12 cellular contexts compared by ENCODE assay signal in genomic region chr7:2358968-2359527, GRCh38. TPM values are rescaled to one million over a fixed set of nuclear protein-coding genes. Genes with fewer than 3 reads are reported as not detected.
A peak's percentile ranks its signal among the peaks of the same experiment; 100 is the strongest.
DNase-seq lines count a peak whose midpoint lies in the region; ATAC-seq and TF ChIP-seq lines count a peak whose summit lies in the region.
"Had no signal": no experiment of that assay in that cellular context is flagged by ENCODE, and none has a peak within 500 bp of the region (broad histone marks: within the 10 kb centered on the region; RNA-seq: fewer than 3 reads in every experiment).

No MANE protein-coding gene starts in this region.

- no peak overlapping the region for H2BK15ac ChIP-seq in IMR-90 (ENCODE audit: low read depth, low read length)

- BruUV-seq in IMR-90 (replicated peaks; lab: Mats Ljungman, UMichigan) = no TSS peak

- H4K20me1 ChIP-seq in IMR-90 (ENCODE audit: insufficient read depth, low read length) = peaks cover 72% of the 10 kb centered on the region

- 0 out of 2 replicates have a peak overlapping the region, but pooled peaks have one; percentile 12 for H2AK5ac ChIP-seq in IMR-90 (ENCODE audit: low read depth, low read length)

- POLR2A ChIA-PET in CD8-positive, alpha-beta T cell (lab: Charles Lee) = no interaction called here
- POLR2A ChIA-PET in IMR-90 (lab: Charles Lee; ENCODE audit: unreplicated experiment) (no interaction called here), WTC11 (lab: Charles Lee) (no interaction called here)

- no peak for TF ChIP-seq RAD21 in IMR-90 (IDR thresholded peaks at IDR 0.05; ENCODE audit: low read length)

- intact Hi-C loops in CD8-positive, alpha-beta T cell (cut with DNase I, micrococcal nuclease) = loop anchor here in 1 of 2 experiments (10.0 kb wide), 1 partner anchor 434 kb away; no protein-coding TSS in a partner anchor
- intact Hi-C loops in IMR-90 (cut with micrococcal nuclease) = no loop called here

- H3K4me2 ChIP-seq in IMR-90 (ENCODE audit: low read depth, low read length) = no peak overlapping the region

- H2AK9ac ChIP-seq in IMR-90 (replicated peaks; ENCODE audit: low read depth, low read length, poor library complexity) = no peak overlapping the region

- no peak overlapping the region for H2BK20ac ChIP-seq in IMR-90 (ENCODE audit: low read depth, low read length)

- peaks cover 8% of the 10 kb centered on the region for H3K9me1 ChIP-seq in IMR-90 (ENCODE audit: insufficient read depth, low read length)

- peaks cover 12 to 56% of the 10 kb centered on the region in 2 experiments for H3K79me1 ChIP-seq in IMR-90 (ENCODE audit: low read depth in 1 of 2, low read length in 2 of 2)

- no peak overlapping the region for H3K4me3 ChIP-seq in CD8-positive, alpha-beta T cell (ENCODE audit: low read depth, low read length)
- no peak overlapping the region for H3K4me3 ChIP-seq in IMR-90 (ENCODE audit: insufficient read depth, low read depth, low read length)

- in situ Hi-C loops in IMR-90 (cut with MboI; ENCODE audit: low sequenced_read_pairs) = no loop called here

- peaks cover 45% of the 10 kb centered on the region for H3K4me1 Mint-ChIP-seq in CD8-positive, alpha-beta T cell (ENCODE audit: low read depth)
- peaks cover 25% of the 10 kb centered on the region for H3K4me1 Mint-ChIP-seq in WTC11
- peaks cover 50% of the 10 kb centered on the region for H3K4me1 Mint-ChIP-seq in nephron progenitor cell

- TF ChIP-seq POLR2A in IMR-90 (IDR thresholded peaks at IDR 0.05; ENCODE audit: low read depth, low read length) = no peak

- no peak overlapping the region for H4K91ac ChIP-seq in IMR-90 (ENCODE audit: insufficient read depth, low read depth, low read length)

- ATAC-seq in CD8-positive, alpha-beta T cell = no peak
- ATAC-seq in IMR-90 (ENCODE audit: low read depth) (no peak), WTC11 (no peak), omental fat pad (ENCODE audit: low FRiP score) (no peak)
- ATAC-seq: Panc1 had no signal

- H2BK5ac ChIP-seq in IMR-90 (ENCODE audit: low read depth, low read length, poor library complexity, severe bottlenecking) = no peak overlapping the region

- H3K4me3 Mint-ChIP-seq in CD8-positive, alpha-beta T cell = no peak overlapping the region
- H3K4me3 Mint-ChIP-seq in WTC11 = no peak overlapping the region
- H3K4me3 Mint-ChIP-seq in nephron progenitor cell = peak overlapping the region; percentile 60
- H3K4me3 Mint-ChIP-seq: activated B cell treated with CpG ODN at 0.5 μM for 24 hours had no signal

- 70% methylated on average over 2 of the region's 8 CpGs; no CpG with 5 or more reads in 1 of the 2 experiments for WGBS in IMR-90 (ENCODE audit: extremely low coverage in 2 of 2, insufficient read length in 1 of 2), 2 experiments

- H3K4me1 ChIP-seq in CD8-positive, alpha-beta T cell (ENCODE audit: insufficient read depth, low read length) = peaks cover 49% of the 10 kb centered on the region
- H3K4me1 ChIP-seq in IMR-90 (ENCODE audit: control insufficient read depth, insufficient read depth, low read length) = peaks cover 6% of the 10 kb centered on the region; the same call in 1 of the 2 replicates

- no peaks in the 10 kb centered on the region for H3K9me3 ChIP-seq in CD8-positive, alpha-beta T cell (ENCODE audit: low read length)
- H3K9me3 ChIP-seq in IMR-90 (ENCODE audit: control insufficient read depth, insufficient read depth, low read length) = no peaks in the 10 kb centered on the region

- peaks cover 65% of the 10 kb centered on the region for H3K36me3 Mint-ChIP-seq in CD8-positive, alpha-beta T cell
- H3K36me3 Mint-ChIP-seq in WTC11 = peaks cover 65% of the 10 kb centered on the region
- H3K36me3 Mint-ChIP-seq in nephron progenitor cell (ENCODE audit: low read depth) = peaks cover 42% of the 10 kb centered on the region

- H3K14ac ChIP-seq in IMR-90 (replicated peaks; ENCODE audit: low read depth, low read length) = no peak overlapping the region

- no peak overlapping the region for H3K9ac ChIP-seq in IMR-90 (ENCODE audit: low read depth, low read length)

- no peak overlapping the region for H3K23ac ChIP-seq in IMR-90 (ENCODE audit: low read depth, low read length)

- H3K27me3 Mint-ChIP-seq in CD8-positive, alpha-beta T cell (ENCODE audit: low read depth) = no peaks in the 10 kb centered on the region
- no peaks in the 10 kb centered on the region for H3K27me3 Mint-ChIP-seq in WTC11 (ENCODE audit: low read depth)
- peaks cover 6% of the 10 kb centered on the region for H3K27me3 Mint-ChIP-seq in nephron progenitor cell (ENCODE audit: low read depth, poor library complexity)
- H3K27me3 Mint-ChIP-seq: activated B cell treated with CpG ODN at 0.5 μM for 24 hours had no signal

- peaks cover 34% of the 10 kb centered on the region for H3K36me3 ChIP-seq in CD8-positive, alpha-beta T cell (ENCODE audit: insufficient read depth, low read length)
- H3K36me3 ChIP-seq in IMR-90 (ENCODE audit: control insufficient read depth, insufficient read depth, low read length) = peaks cover 32% of the 10 kb centered on the region

- no peak for TF ChIP-seq CTCF in CD8-positive, alpha-beta T cell (IDR thresholded peaks at IDR 0.05)
- TF ChIP-seq CTCF in IMR-90 (conservative IDR thresholded peaks at IDR 0.05; ENCODE audit: low read depth, low read length) (no peak), WTC11 (IDR thresholded peaks at IDR 0.05) (no peak), nephron progenitor cell (IDR thresholded peaks at IDR 0.05) (no peak), omental fat pad (IDR thresholded peaks at IDR 0.05) (no peak)

- dilution Hi-C loops in IMR-90 (cut with HindIII; ENCODE audit: low sequenced_read_pairs, unreplicated experiment) = no loop called here

- no peak for DNase-seq in CD8-positive, alpha-beta T cell
- DNase-seq in IMR-90 (no peak), WTC11 (ENCODE audit: low spot score) (no peak), nephron progenitor cell (no peak), NCI-H2029 treated with DMSO at 0.1 percent for 48 hours (lab: John Stamatoyannopoulos, UW) (no peak), AG08395 (ENCODE audit: low spot score) (no peak), omental fat pad (ENCODE audit: low spot score) (no peak)
- DNase-seq: activated B cell treated with CpG ODN at 0.5 μM for 24 hours, cerebellar nuclear complex, NCI-H524 treated with DMSO at 0.1 percent for 48 hours had no signal

- CTCF ChIA-PET in CD8-positive, alpha-beta T cell (lab: Charles Lee) = no interaction called here
- CTCF ChIA-PET in IMR-90 (lab: Yijun Ruan, JAX) = no interaction called here
- CTCF ChIA-PET in WTC11 (lab: Charles Lee) = no interaction called here

- H4K8ac ChIP-seq in IMR-90 (ENCODE audit: low read depth in 2 of 2, low read length in 2 of 2) = no peak overlapping the region

- H3K18ac ChIP-seq in IMR-90 (ENCODE audit: low read depth, low read length) = no peak overlapping the region

- no peak overlapping the region for H2AFZ ChIP-seq in IMR-90 (replicated peaks; ENCODE audit: low read length, poor library complexity)

- no peak overlapping the region for H3K4ac ChIP-seq in IMR-90 (ENCODE audit: low read depth, low read length)

- no peak overlapping the region for H3K27ac ChIP-seq in CD8-positive, alpha-beta T cell (ENCODE audit: low read depth, low read length)
- H3K27ac ChIP-seq in IMR-90 (ENCODE audit: insufficient read depth, low read length) = no peak overlapping the region
- H3K27ac ChIP-seq: C4-2B had no signal

- no peak overlapping the region for H2BK120ac ChIP-seq in IMR-90 (ENCODE audit: low read depth, low read length)

- H4K5ac ChIP-seq in IMR-90 (ENCODE audit: low read depth, low read length) = no peak overlapping the region

- H3K27ac Mint-ChIP-seq in CD8-positive, alpha-beta T cell = peak overlapping the region; percentile 72
- peak overlapping the region; percentile 56 for H3K27ac Mint-ChIP-seq in WTC11
- H3K27ac Mint-ChIP-seq in nephron progenitor cell = peak overlapping the region; percentile 84
- H3K27ac Mint-ChIP-seq: activated B cell treated with CpG ODN at 0.5 μM for 24 hours had no signal

- H3K9me3 Mint-ChIP-seq in CD8-positive, alpha-beta T cell = no peaks in the 10 kb centered on the region
- H3K9me3 Mint-ChIP-seq in WTC11 (no peaks in the 10 kb centered on the region), nephron progenitor cell (no peaks in the 10 kb centered on the region)
- H3K9me3 Mint-ChIP-seq: activated B cell treated with CpG ODN at 0.5 μM for 24 hours had no signal

- no peak overlapping the region for H3K56ac ChIP-seq in IMR-90 (ENCODE audit: extremely low read depth, insufficient read depth, low read length)

- H3K27me3 ChIP-seq in CD8-positive, alpha-beta T cell (ENCODE audit: insufficient read depth, low read length) = no peaks in the 10 kb centered on the region
- no peaks in the 10 kb centered on the region for H3K27me3 ChIP-seq in IMR-90 (ENCODE audit: control insufficient read depth, insufficient read depth, low read length)

TF ChIP-seq in IMR-90, 13 proteins besides CTCF, POLR2A, EP300 and RAD21 (continues in another document):
- no peak for TF ChIP-seq RCOR1 (IDR thresholded peaks at IDR 0.05; ENCODE audit: insufficient replicate concordance, low read length)
- no peak for TF ChIP-seq MXI1 (IDR thresholded peaks at IDR 0.05; ENCODE audit: borderline replicate concordance, low read depth, low read length)
- no peak for TF ChIP-seq MAZ (IDR thresholded peaks at IDR 0.05; ENCODE audit: borderline replicate concordance, low read depth, low read length)

TF ChIP-seq in WTC11, 78 proteins besides CTCF, POLR2A, EP300 and RAD21 (continues in another document):
- TF ChIP-seq, protein P1, sequence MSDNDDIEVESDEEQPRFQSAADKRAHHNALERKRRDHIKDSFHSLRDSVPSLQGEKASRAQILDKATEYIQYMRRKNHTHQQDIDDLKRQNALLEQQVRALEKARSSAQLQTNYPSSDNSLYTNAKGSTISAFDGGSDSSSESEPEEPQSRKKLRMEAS (CRISPR knock-in tag; IDR thresholded peaks at IDR 0.05) = no peak

RNA-seq across cellular contexts. Expression of gene EIF3B, which starts 4.4 kb away (rescaled TPM):
- total RNA-seq in CD8-positive, alpha-beta T cell = 100 to 1,000 TPM; 234 to 239 TPM
- total RNA-seq in IMR-90 (2012; rRNA removed) (201 and 211 TPM in 2 replicates), WTC11 (2021) (300 to 361 TPM (median 304 TPM) in 3 replicates), omental fat pad (100 to 1,000 TPM; 116 to 251 (median 122) TPM)
- polyA plus RNA-seq in IMR-90 (2012; rRNA removed) = 105 and 107 TPM in 2 replicates
- polyA plus RNA-seq in IMR-90 (2012; cell fraction: cytosol; rRNA removed) = 68.3 and 87.5 TPM in 2 replicates
- polyA plus RNA-seq in IMR-90 (2012; cell fraction: nucleus; rRNA removed; ENCODE audit: low replicate concordance) = 232 and 274 TPM in 2 replicates

RNA-seq across cellular contexts. Expression of gene CHST12, which starts 44.4 kb away (rescaled TPM):
- total RNA-seq in CD8-positive, alpha-beta T cell = 10 to 100 TPM; 10.3 to 11.7 TPM
- total RNA-seq in IMR-90 (2012; rRNA removed) (3.8 and 4.7 TPM in 2 replicates), WTC11 (2021) (18.3 to 21.7 TPM (median 20.7 TPM) in 3 replicates), omental fat pad (10 to 100 TPM in 3 of 4 donors, 1 to 10 TPM in 1; 7.9 to 18.3 (median 11.3) TPM)
- 27.0 and 31.6 TPM in 2 replicates for polyA plus RNA-seq in IMR-90 (2012; rRNA removed)
- 26.1 and 46.6 TPM in 2 replicates for polyA plus RNA-seq in IMR-90 (2012; cell fraction: cytosol; rRNA removed)
- polyA plus RNA-seq in IMR-90 (2012; cell fraction: nucleus; rRNA removed; ENCODE audit: low replicate concordance) = 11.2 and 24.6 TPM in 2 replicates

RNA-seq across cellular contexts. Expression of gene SNX8, which starts 44.8 kb away (rescaled TPM):
- total RNA-seq in CD8-positive, alpha-beta T cell = 1 to 10 TPM; 4.0 to 6.1 TPM
- total RNA-seq in IMR-90 (2012; rRNA removed) (7.7 and 8.6 TPM in 2 replicates), WTC11 (2021) (44.9 to 50.8 TPM (median 49.6 TPM) in 3 replicates), omental fat pad (10 to 100 TPM; 18.6 to 50.1 (median 26.7) TPM)
- polyA plus RNA-seq in IMR-90 (2012; rRNA removed) = 55.9 and 65.0 TPM in 2 replicates
- polyA plus RNA-seq in IMR-90 (2012; cell fraction: cytosol; rRNA removed) = 9.9 and 15.0 TPM in 2 replicates
- 26.2 and 42.9 TPM in 2 replicates for polyA plus RNA-seq in IMR-90 (2012; cell fraction: nucleus; rRNA removed; ENCODE audit: low replicate concordance)
